17 cellular contexts compared by ENCODE assay signal in genomic region chr3:65843732-65844131, GRCh38.
"Had no signal": no experiment of that assay in that cellular context is flagged by ENCODE, and none has a peak within 500 bp of the region (broad histone marks: within the 10 kb centered on the region; RNA-seq: fewer than 3 reads in every experiment).

No MANE protein-coding gene starts in this region.

- H3K4me2 ChIP-seq: SK-N-SH had no signal

- H3K36me3 ChIP-seq: MG63 had no signal

- H3K27me3 ChIP-seq: MG63 had no signal

- ATAC-seq: Panc1, T-cell had no signal

- DNase-seq: Karpas-422, KBM-7, MG63, NCI-H1092 treated with DMSO at 0.1 percent for 48 hours, NCI-H1436, NCI-H187, NCI-H2029 treated with DMSO at 0.1 percent for 48 hours, NCI-H2227 treated with DMSO at 0.1 percent for 48 hours, NCI-H524, NCI-H526 treated with DMSO at 0.1 percent for 48 hours, NCI-H748 treated with DMSO at 0.1 percent for 48 hours, SHP77, SK-N-SH, SW 1271, T-cell had no signal

- H3K9ac ChIP-seq: SK-N-SH had no signal

- H3K4me3 ChIP-seq: MG63 had no signal

- H3K27ac ChIP-seq: RWPE1 had no signal

- H3K9me3 ChIP-seq: MG63, SK-N-SH had no signal
